Comparison of ENCODE assay signal across 20 cellular contexts in genomic region chr14:42806909-42807315, GRCh38.
A peak's percentile ranks its signal among the peaks of the same experiment; 100 is the strongest.
DNase-seq lines count a peak whose midpoint lies in the region; ATAC-seq and TF ChIP-seq lines count a peak whose summit lies in the region.
"Had no signal": no experiment of that assay in that cellular context is flagged by ENCODE, and none has a peak within 500 bp of the region (broad histone marks: within the 10 kb centered on the region; RNA-seq: fewer than 3 reads in every experiment).

No MANE protein-coding gene starts in this region.

- peak; percentile 93 for DNase-seq in DMS79 (lab: John Stamatoyannopoulos, UW)
- DNase-seq in M059J (ENCODE audit: low read depth) = peak; percentile 67
- peak; percentile 72 for DNase-seq in astrocyte of the cerebellum (ENCODE audit: low read depth)
- DNase-seq in iris pigment epithelial cell (ENCODE audit: low read depth) = peak; percentile 96
- no peak for DNase-seq in ecto neural progenitor cell (ENCODE audit: low spot score)
- DNase-seq: activated CD4-positive, alpha-beta T cell treated with anti-CD3 and anti-CD28 coated beads, Interleukin-2, amount 50 U/mL, for 48 hours; activated naive CD4-positive, alpha-beta T cell treated with anti-CD3 and anti-CD28 coated beads, Interleukin-2, amount 10 ng/mL, durations not matched to agents 7 days and 5 days; activated T-cell treated with anti-CD3 and anti-CD28 coated beads, Interleukin-2, amount 50 U/mL, for 1 hour; left ventricle myocardium inferior; NCI-H1930; NCI-H510A; right cardiac atrium; stimulated activated CD4-positive, alpha-beta T cell treated with anti-CD3 and anti-CD28 coated beads, Interleukin-1b, Interleukin-23, amount 100 ng/mL, for 48 hours; stomach; upper lobe of right lung had no signal

- ATAC-seq in GM18861 (IDR thresholded peaks at IDR 0.05; ENCODE audit: unreplicated experiment) (no peak), GM21423 (IDR thresholded peaks at IDR 0.05; ENCODE audit: unreplicated experiment) (no peak), GM19395 (IDR thresholded peaks at IDR 0.05; ENCODE audit: unreplicated experiment) (no peak)
- ATAC-seq: right cardiac atrium, upper lobe of right lung had no signal

- in situ Hi-C loops in astrocyte of the cerebellum (cut with HindIII; ENCODE audit: low sequenced_read_pairs) = no loop called here

- H3K4me3 ChIP-seq in astrocyte of the cerebellum (ENCODE audit: low read depth, low read length) = no peak overlapping the region
- H3K4me3 ChIP-seq: ascending aorta, coronary artery, left ventricle myocardium inferior, stomach, upper lobe of right lung had no signal

- no peak for TF ChIP-seq CTCF in astrocyte of the cerebellum (IDR thresholded peaks at IDR 0.05; ENCODE audit: low read depth, low read length, missing control alignments)
